Comparison of ENCODE assay signal across 10 cellular contexts in the genomic region with DNA sequence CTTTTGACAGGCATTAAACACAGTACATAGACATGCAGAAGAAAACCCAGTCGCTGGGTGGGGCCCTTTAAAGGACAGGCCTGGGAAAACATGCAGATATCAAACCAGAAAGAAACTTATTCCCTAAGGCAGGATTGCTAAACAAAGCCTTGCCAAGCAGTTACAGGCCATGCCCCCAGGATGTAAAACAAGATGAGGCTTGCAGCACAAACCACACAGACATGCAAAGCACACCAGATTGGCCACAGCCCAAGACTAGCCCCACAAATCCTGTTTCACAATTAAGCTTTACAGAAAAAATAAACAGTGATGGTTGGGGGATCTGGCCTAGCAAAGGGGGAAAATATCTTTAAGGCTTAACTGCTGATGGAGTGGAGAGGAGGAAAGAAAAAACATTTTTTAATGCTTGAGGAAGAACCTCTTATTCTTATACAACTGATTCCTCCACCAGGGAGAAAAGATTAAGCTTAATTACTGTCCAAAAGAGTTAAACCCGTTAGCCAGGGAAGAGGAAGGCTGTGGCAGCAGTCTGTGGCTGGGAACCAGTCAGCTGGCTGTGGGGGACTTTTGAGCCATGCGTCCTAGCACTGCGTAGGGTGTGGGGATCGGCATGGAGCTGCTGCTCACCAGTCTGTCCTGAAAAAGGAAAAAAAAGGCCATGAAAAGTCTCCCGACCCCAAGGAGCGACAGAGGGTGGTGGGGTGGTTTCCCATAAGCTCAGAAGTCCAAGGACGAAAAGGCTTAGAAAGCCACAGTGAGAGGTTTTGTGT. TPM values are rescaled to one million over a fixed set of nuclear protein-coding genes. Genes with fewer than 3 reads are reported as not detected.
DNase-seq lines count a peak whose midpoint lies in the region; ATAC-seq and TF ChIP-seq lines count a peak whose summit lies in the region.
"Had no signal": no experiment of that assay in that cellular context is flagged by ENCODE, and none has a peak within 500 bp of the region (broad histone marks: within the 10 kb centered on the region; RNA-seq: fewer than 3 reads in every experiment).

No MANE protein-coding gene starts in this region.

- no peaks in the 10 kb centered on the region for H3K9me3 ChIP-seq in SK-N-SH
- no peaks in the 10 kb centered on the region for H3K9me3 ChIP-seq in mesodermal cell (ENCODE audit: control insufficient read depth, low read length)

- H4K20me1 ChIP-seq in SK-N-SH (ENCODE audit: insufficient read depth) = no peaks in the 10 kb centered on the region

- no peak overlapping the region for H3K27ac Mint-ChIP-seq in activated naive CD8-positive, alpha-beta T cell treated with anti-CD3 and anti-CD28 coated beads for 36 hours
- H3K27ac Mint-ChIP-seq: dendritic cell treated with granulocyte-macrophage colony-stimulating factor and Interleukin-4, amounts not matched to agents 40 ng/mL and 50 ng/mL, for 4 days had no signal

- H3K9me2 ChIP-seq in SK-N-SH = no peaks in the 10 kb centered on the region

- POLR2A ChIA-PET in SK-N-SH (lab: Yijun Ruan, JAX) = no interaction called here

- no peak for TF ChIP-seq EP300 in SK-N-SH (IDR thresholded peaks at IDR 0.05; ENCODE audit: borderline replicate concordance in 1 of 2, low read depth in 1 of 2, low read length in 1 of 2)

- DNase-seq in SK-N-SH (no peak), left ventricle myocardium superior (no peak)
- DNase-seq in activated naive CD8-positive, alpha-beta T cell treated with anti-CD3 and anti-CD28 coated beads for 36 hours = no peak

- no peaks in the 10 kb centered on the region for H3K79me2 ChIP-seq in SK-N-SH (ENCODE audit: insufficient read depth)

- CTCF ChIA-PET in SK-N-SH (lab: Yijun Ruan, JAX) = interaction anchor here (0.6 to 1.9 kb wide), 5 partner anchors 10 to 58 kb away, joined by 3 to 5 read pairs (median 3); no protein-coding TSS in a partner anchor

- H3K27ac ChIP-seq in SK-N-SH (ENCODE audit: low read depth in 2 of 2, low read length in 1 of 2) (peak overlapping the region in 1 of 2 experiments; percentile 62; a peak in 1 of 4 replicates), mesodermal cell (ENCODE audit: low read depth, low read length, severe bottlenecking) (peak overlapping the region; percentile 5)

- H3K36me3 ChIP-seq in SK-N-SH (replicated peaks in 1 of 2; ENCODE audit: control insufficient read depth in 1 of 2, insufficient read depth in 2 of 2, low read length in 1 of 2) = no peaks in the 10 kb centered on the region
- H3K36me3 ChIP-seq in mesodermal cell (ENCODE audit: control insufficient read depth, insufficient read depth, low read length) = no peaks in the 10 kb centered on the region

- no peaks in the 10 kb centered on the region for H3K36me3 Mint-ChIP-seq in activated naive CD8-positive, alpha-beta T cell treated with anti-CD3 and anti-CD28 coated beads for 36 hours

- H3K4me3 Mint-ChIP-seq in activated naive CD8-positive, alpha-beta T cell treated with anti-CD3 and anti-CD28 coated beads for 36 hours = no peak overlapping the region
- H3K4me3 Mint-ChIP-seq: dendritic cell treated with granulocyte-macrophage colony-stimulating factor and Interleukin-4, amounts not matched to agents 40 ng/mL and 50 ng/mL, for 4 days had no signal

- no peak for TF ChIP-seq CTCF in SK-N-SH (IDR thresholded peaks at IDR 0.05)

- H3K4me1 ChIP-seq in SK-N-SH (ENCODE audit: control insufficient read depth in 1 of 2, insufficient read depth in 2 of 2, low read depth in 1 of 2, low read length in 1 of 2) = peaks cover 6 to 7% of the 10 kb centered on the region in 2 experiments; a peak in 3 of 4 replicates
- peaks cover 24% of the 10 kb centered on the region for H3K4me1 ChIP-seq in mesodermal cell (ENCODE audit: control insufficient read depth, insufficient read depth, low read length, poor library complexity, severe bottlenecking)

- H3K9ac ChIP-seq in SK-N-SH = no peak overlapping the region

- H3K27me3 Mint-ChIP-seq in activated naive CD8-positive, alpha-beta T cell treated with anti-CD3 and anti-CD28 coated beads for 36 hours = no peaks in the 10 kb centered on the region
- H3K27me3 Mint-ChIP-seq: dendritic cell treated with granulocyte-macrophage colony-stimulating factor and Interleukin-4, amounts not matched to agents 40 ng/mL and 50 ng/mL, for 4 days had no signal

- H3F3A ChIP-seq in SK-N-SH (replicated peaks; ENCODE audit: insufficient read depth) = no peaks in the 10 kb centered on the region

- intact Hi-C loops in left ventricle myocardium superior (cut with micrococcal nuclease) = no loop called here

- peak overlapping the region; percentile 7; the same call in 1 of the 2 replicates for H3K4me2 ChIP-seq in SK-N-SH

- peak overlapping the region; percentile 69; the same call in 1 of the 2 replicates for H2AFZ ChIP-seq in SK-N-SH (ENCODE audit: low read depth)

- no peaks in the 10 kb centered on the region for H3K4me1 Mint-ChIP-seq in activated naive CD8-positive, alpha-beta T cell treated with anti-CD3 and anti-CD28 coated beads for 36 hours

- TF ChIP-seq RAD21 in SK-N-SH (IDR thresholded peaks at IDR 0.05; ENCODE audit: low read length) = no peak

- ATAC-seq in GM18502 (IDR thresholded peaks at IDR 0.05; ENCODE audit: poor library complexity, unreplicated experiment) = peak; percentile 80
- ATAC-seq in HG02884 (IDR thresholded peaks at IDR 0.05; ENCODE audit: unreplicated experiment) = peak; percentile 51
- no peak for ATAC-seq in left ventricle myocardium superior
- no peak for ATAC-seq in GM19324 (IDR thresholded peaks at IDR 0.05; ENCODE audit: low FRiP score, unreplicated experiment)
- ATAC-seq in GM19351 (IDR thresholded peaks at IDR 0.05; ENCODE audit: unreplicated experiment) = no peak

- WGBS in SK-N-SH (ENCODE audit: low lambda C conversion rate) = 75% methylated on average over 8 of the region's 8 CpGs
- 86 to 89% methylated on average over 3 to 5 of the region's 8 CpGs for WGBS in mesodermal cell (ENCODE audit: insufficient coverage in 2 of 2), 2 experiments

- H3K27me3 ChIP-seq in SK-N-SH (ENCODE audit: insufficient read depth) = no peaks in the 10 kb centered on the region

- H3K4me3 ChIP-seq in SK-N-SH (ENCODE audit: low read depth in 2 of 2, low read length in 1 of 2) (no peak overlapping the region), mesodermal cell (ENCODE audit: extremely low read depth, insufficient read depth, low read length, poor library complexity, severe bottlenecking) (no peak overlapping the region)

- no peaks in the 10 kb centered on the region for H3K9me3 Mint-ChIP-seq in activated naive CD8-positive, alpha-beta T cell treated with anti-CD3 and anti-CD28 coated beads for 36 hours
- H3K9me3 Mint-ChIP-seq: dendritic cell treated with granulocyte-macrophage colony-stimulating factor and Interleukin-4, amounts not matched to agents 40 ng/mL and 50 ng/mL, for 4 days had no signal

TF ChIP-seq in SK-N-SH, 30 proteins besides CTCF, POLR2A, EP300 and RAD21:
- TF ChIP-seq TEAD4 (IDR thresholded peaks at IDR 0.05; ENCODE audit: borderline replicate concordance, insufficient read depth) (no peak), GATA2 (CRISPR knock-in tag; IDR thresholded peaks at IDR 0.05) (no peak)

RNA-seq across cellular contexts. Expression of a gene that starts 28.4 kb away (rescaled TPM):
- polyA plus RNA-seq in SK-N-SH (2012; rRNA removed) = 0.10 and 0.15 TPM in 2 replicates
- 0.09 and 0.16 TPM in 2 replicates for polyA plus RNA-seq in SK-N-SH (2012; cell fraction: cytosol; rRNA removed)
- 0.12 and 0.24 TPM in 2 replicates for polyA plus RNA-seq in SK-N-SH (2012; cell fraction: nucleus; rRNA removed)
- 0.81 TPM for polyA plus RNA-seq in mesodermal cell (2013, experiment 1 of 2)
- 0.56 TPM for polyA plus RNA-seq in mesodermal cell (2013, experiment 2 of 2)
- 1.4 TPM for total RNA-seq in left ventricle myocardium superior
- total RNA-seq in activated naive CD8-positive, alpha-beta T cell treated with anti-CD3 and anti-CD28 coated beads for 36 hours = under 1 TPM; 0.36 to 0.47 TPM
- total RNA-seq: pulmonary artery endothelial cell had no signal

Comparison
In these comparisons a context has a peak if more than half of its experiments do, and no peak if none do; other contexts are left out.
1. ATAC-seq: peak in GM18502 (single experiment) and HG02884 (single experiment); none in left ventricle myocardium superior (single experiment), GM19324 (single experiment) and GM19351 (single experiment).